18 cellular contexts compared by ENCODE assay signal in the genomic region with DNA sequence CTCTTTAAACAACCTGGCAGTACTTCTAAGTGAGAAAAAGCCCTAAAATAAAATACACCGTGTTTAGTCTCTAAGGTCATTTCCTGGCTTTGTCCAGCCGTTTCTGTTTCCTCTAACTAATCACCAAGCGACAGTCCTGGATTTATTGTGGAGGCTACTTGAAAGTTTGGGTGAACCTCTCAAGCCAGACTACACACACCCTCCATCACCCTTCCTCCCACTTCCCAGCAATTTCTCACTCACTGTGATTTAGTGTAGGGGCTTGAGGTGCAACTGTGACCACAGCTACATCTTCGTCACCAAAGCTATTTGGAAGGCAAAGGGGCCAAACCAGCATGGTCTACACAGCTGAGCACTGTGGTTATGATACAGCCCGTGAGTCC.
"Had no signal": no experiment of that assay in that cellular context is flagged by ENCODE, and none has a peak within 500 bp of the region (broad histone marks: within the 10 kb centered on the region; RNA-seq: fewer than 3 reads in every experiment).

No MANE protein-coding gene starts in this region.

- H3K27me3 Mint-ChIP-seq: activated CD4-positive, alpha-beta memory T cell treated with anti-CD3 and anti-CD28 coated beads, Interleukin-2, amount 10 ng/mL, durations not matched to agents 7 days and 5 days; activated CD4-positive, alpha-beta T cell treated with anti-CD3 and anti-CD28 coated beads for 36 hours; stimulated activated naive CD8-positive, alpha-beta T cell treated with anti-CD3 and anti-CD28 coated beads, Interleukin-15, Interleukin-2, amounts not matched to agents 100 ng/mL and 50 ng/mL, for 24 hours had no signal

- H3K4me3 Mint-ChIP-seq: activated CD4-positive, alpha-beta memory T cell treated with anti-CD3 and anti-CD28 coated beads, Interleukin-2, amount 10 ng/mL, durations not matched to agents 7 days and 5 days; activated CD4-positive, alpha-beta T cell treated with anti-CD3 and anti-CD28 coated beads for 36 hours; activated T-cell treated with anti-CD3 and anti-CD28 coated beads, Interleukin-2, amount 50 U/mL, for 4 hours; mesothelial cell of epicardium; stimulated activated naive CD8-positive, alpha-beta T cell treated with anti-CD3 and anti-CD28 coated beads, Interleukin-15, Interleukin-2, amounts not matched to agents 100 ng/mL and 50 ng/mL, for 24 hours; type B pancreatic cell had no signal

- H3K4me1 Mint-ChIP-seq: activated CD4-positive, alpha-beta T cell treated with anti-CD3 and anti-CD28 coated beads for 36 hours had no signal

- H3K9me3 ChIP-seq: left lung had no signal

- H3K4me1 ChIP-seq: left lung had no signal

- H3K4me2 ChIP-seq: smooth muscle cell had no signal

- H3K4me3 ChIP-seq: cardiac muscle cell, left lung, smooth muscle cell had no signal

- H3K27ac Mint-ChIP-seq: activated CD4-positive, alpha-beta memory T cell treated with anti-CD3 and anti-CD28 coated beads, Interleukin-2, amount 10 ng/mL, durations not matched to agents 7 days and 5 days; activated CD4-positive, alpha-beta T cell treated with anti-CD3 and anti-CD28 coated beads for 36 hours; mesothelial cell of epicardium; stimulated activated naive CD8-positive, alpha-beta T cell treated with anti-CD3 and anti-CD28 coated beads, Interleukin-15, Interleukin-2, amounts not matched to agents 100 ng/mL and 50 ng/mL, for 24 hours; type B pancreatic cell had no signal

- ATAC-seq: activated CD4-positive, alpha-beta T cell treated with anti-CD3 and anti-CD28 coated beads for 36 hours; activated T-cell treated with anti-CD3 and anti-CD28 coated beads, Interleukin-2, amount 50 U/mL, for 4 hours; left lung; SK-N-SH treated with all-trans-retinoic acid at 6 μM for 48 hours had no signal

- DNase-seq: activated CD4-positive, alpha-beta memory T cell treated with anti-CD3 and anti-CD28 coated beads, Interleukin-2, amount 10 ng/mL, durations not matched to agents 7 days and 5 days; activated CD4-positive, alpha-beta T cell treated with anti-CD3 and anti-CD28 coated beads for 36 hours; activated effector memory CD4-positive, alpha-beta T cell treated with Interleukin-2 at 50 U/mL for 16 hours; activated naive CD4-positive, alpha-beta T cell treated with anti-CD3 and anti-CD28 coated beads, Interleukin-2, amount 50 U/mL, for 16 hours; activated T-cell treated with anti-CD3 and anti-CD28 coated beads, Interleukin-2, amount 50 U/mL, for 4 hours; foreskin melanocyte; left lung; SHP77; stimulated activated CD4-positive, alpha-beta T cell treated with anti-CD3 and anti-CD28 coated beads, Interleukin-4, amount 100 ng/mL, for 4 hours; T-helper 1 cell; T1000 had no signal

- H3K36me3 ChIP-seq: cardiac muscle cell, left lung had no signal

- H3K36me3 Mint-ChIP-seq: mesothelial cell of epicardium, type B pancreatic cell had no signal

- H3K9me3 Mint-ChIP-seq: activated CD4-positive, alpha-beta memory T cell treated with anti-CD3 and anti-CD28 coated beads, Interleukin-2, amount 10 ng/mL, durations not matched to agents 7 days and 5 days; activated T-cell treated with anti-CD3 and anti-CD28 coated beads, Interleukin-2, amount 50 U/mL, for 4 hours; mesothelial cell of epicardium; stimulated activated naive CD8-positive, alpha-beta T cell treated with anti-CD3 and anti-CD28 coated beads, Interleukin-15, Interleukin-2, amounts not matched to agents 100 ng/mL and 50 ng/mL, for 24 hours; type B pancreatic cell had no signal

- H3K27me3 ChIP-seq: cardiac muscle cell, left lung had no signal

- H3K27ac ChIP-seq: cardiac muscle cell, left lung, VCaP had no signal
